ENCODE assay signal across 1 cellular context in genomic region chr16:27847030-27847550, GRCh38.
TF ChIP-seq lines count a peak whose summit lies in the region.

No MANE protein-coding gene starts in this region.

TF ChIP-seq in HCT116, 20 proteins besides CTCF, POLR2A, EP300 and RAD21 (continued from another document):
- TF ChIP-seq, protein P1, sequence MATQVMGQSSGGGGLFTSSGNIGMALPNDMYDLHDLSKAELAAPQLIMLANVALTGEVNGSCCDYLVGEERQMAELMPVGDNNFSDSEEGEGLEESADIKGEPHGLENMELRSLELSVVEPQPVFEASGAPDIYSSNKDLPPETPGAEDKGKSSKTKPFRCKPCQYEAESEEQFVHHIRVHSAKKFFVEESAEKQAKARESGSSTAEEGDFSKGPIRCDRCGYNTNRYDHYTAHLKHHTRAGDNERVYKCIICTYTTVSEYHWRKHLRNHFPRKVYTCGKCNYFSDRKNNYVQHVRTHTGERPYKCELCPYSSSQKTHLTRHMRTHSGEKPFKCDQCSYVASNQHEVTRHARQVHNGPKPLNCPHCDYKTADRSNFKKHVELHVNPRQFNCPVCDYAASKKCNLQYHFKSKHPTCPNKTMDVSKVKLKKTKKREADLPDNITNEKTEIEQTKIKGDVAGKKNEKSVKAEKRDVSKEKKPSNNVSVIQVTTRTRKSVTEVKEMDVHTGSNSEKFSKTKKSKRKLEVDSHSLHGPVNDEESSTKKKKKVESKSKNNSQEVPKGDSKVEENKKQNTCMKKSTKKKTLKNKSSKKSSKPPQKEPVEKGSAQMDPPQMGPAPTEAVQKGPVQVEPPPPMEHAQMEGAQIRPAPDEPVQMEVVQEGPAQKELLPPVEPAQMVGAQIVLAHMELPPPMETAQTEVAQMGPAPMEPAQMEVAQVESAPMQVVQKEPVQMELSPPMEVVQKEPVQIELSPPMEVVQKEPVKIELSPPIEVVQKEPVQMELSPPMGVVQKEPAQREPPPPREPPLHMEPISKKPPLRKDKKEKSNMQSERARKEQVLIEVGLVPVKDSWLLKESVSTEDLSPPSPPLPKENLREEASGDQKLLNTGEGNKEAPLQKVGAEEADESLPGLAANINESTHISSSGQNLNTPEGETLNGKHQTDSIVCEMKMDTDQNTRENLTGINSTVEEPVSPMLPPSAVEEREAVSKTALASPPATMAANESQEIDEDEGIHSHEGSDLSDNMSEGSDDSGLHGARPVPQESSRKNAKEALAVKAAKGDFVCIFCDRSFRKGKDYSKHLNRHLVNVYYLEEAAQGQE (IDR thresholded peaks at IDR 0.05; ENCODE audit: low read depth), result no peak
- TF ChIP-seq ZFX (IDR thresholded peaks at IDR 0.05), result no peak
- TF ChIP-seq EZH2 (IDR thresholded peaks at IDR 0.05), result no peak
- TF ChIP-seq SRF (IDR thresholded peaks at IDR 0.05; ENCODE audit: low read depth), result no peak
- TF ChIP-seq SP1 (IDR thresholded peaks at IDR 0.05; ENCODE audit: low read depth), result no peak
- no peak for TF ChIP-seq SIN3A (IDR thresholded peaks at IDR 0.05; ENCODE audit: low read depth)
- TF ChIP-seq JUND (IDR thresholded peaks at IDR 0.05), result no peak
- no peak for TF ChIP-seq CEBPB (IDR thresholded peaks at IDR 0.05; ENCODE audit: low read depth)
- no peak for TF ChIP-seq EZH2phosphoT487 (IDR thresholded peaks at IDR 0.05; ENCODE audit: borderline replicate concordance)
- TF ChIP-seq POLR2AphosphoS5 (IDR thresholded peaks at IDR 0.05; ENCODE audit: low read depth, low read length), result no peak
- TF ChIP-seq, protein P2, sequence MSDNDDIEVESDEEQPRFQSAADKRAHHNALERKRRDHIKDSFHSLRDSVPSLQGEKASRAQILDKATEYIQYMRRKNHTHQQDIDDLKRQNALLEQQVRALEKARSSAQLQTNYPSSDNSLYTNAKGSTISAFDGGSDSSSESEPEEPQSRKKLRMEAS (IDR thresholded peaks at IDR 0.05), result no peak
- TF ChIP-seq EGR1 (IDR thresholded peaks at IDR 0.05; ENCODE audit: low read depth), result no peak
